In the genomic region with DNA sequence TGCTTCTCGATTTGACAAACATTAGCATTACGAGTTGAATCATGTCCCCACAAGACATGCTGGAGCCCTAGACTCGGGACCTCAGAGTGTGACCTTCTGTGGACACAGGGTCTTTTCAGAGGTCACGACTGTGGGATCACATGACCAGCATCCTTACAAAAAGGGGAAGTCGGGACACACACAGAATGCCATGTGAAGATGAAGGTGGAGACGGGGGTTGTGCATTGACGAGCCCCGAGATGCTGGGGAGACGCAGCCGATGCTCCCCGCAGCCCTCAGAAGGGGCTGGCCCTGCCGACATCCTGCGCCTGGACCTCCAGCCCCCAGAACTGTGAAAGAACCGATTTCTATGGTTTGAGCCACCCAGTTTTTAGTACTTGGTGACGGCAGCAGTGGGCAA, we compare ENCODE assay signal across 19 cellular contexts.
"Had no signal": no experiment of that assay in that cellular context is flagged by ENCODE, and none has a peak within 500 bp of the region (broad histone marks: within the 10 kb centered on the region; RNA-seq: fewer than 3 reads in every experiment).

No MANE protein-coding gene starts in this region.

- H3K4me1 ChIP-seq: heart left ventricle, parathyroid adenoma, psoas muscle had no signal

- H3K9me3 ChIP-seq: heart left ventricle, psoas muscle, stomach, thoracic aorta, transverse colon had no signal

- H3K4me1 Mint-ChIP-seq: nephron had no signal

- H3K4me3 ChIP-seq: heart left ventricle, lung, psoas muscle, stomach, thoracic aorta, transverse colon had no signal

- DNase-seq: effector memory CD4-positive, alpha-beta T cell; hippocampal formation; mesenchymal stem cell; midbrain; retina; stimulated activated CD4-positive, alpha-beta T cell treated with anti-CD3 and anti-CD28 coated beads, Interleukin-2, amount 100 ng/mL, for 24 hours; stimulated activated CD4-positive, alpha-beta T cell treated with anti-CD3 and anti-CD28 coated beads, Interleukin-4, amount 100 ng/mL, for 4 hours; stimulated activated naive CD4-positive, alpha-beta T cell; stomach; substantia nigra; transverse colon had no signal

- H3K27ac ChIP-seq: heart left ventricle, parathyroid adenoma, psoas muscle, stomach, thoracic aorta, transverse colon had no signal

- H3K9me3 Mint-ChIP-seq: nephron had no signal

- ATAC-seq: left lobe of liver, psoas muscle, sciatic nerve had no signal

- H3K27me3 ChIP-seq: heart left ventricle, stomach, transverse colon had no signal

- H3K27ac Mint-ChIP-seq: nephron had no signal

- H3K4me3 Mint-ChIP-seq: nephron had no signal
